12 cellular contexts compared by ENCODE assay signal in the genomic region with DNA sequence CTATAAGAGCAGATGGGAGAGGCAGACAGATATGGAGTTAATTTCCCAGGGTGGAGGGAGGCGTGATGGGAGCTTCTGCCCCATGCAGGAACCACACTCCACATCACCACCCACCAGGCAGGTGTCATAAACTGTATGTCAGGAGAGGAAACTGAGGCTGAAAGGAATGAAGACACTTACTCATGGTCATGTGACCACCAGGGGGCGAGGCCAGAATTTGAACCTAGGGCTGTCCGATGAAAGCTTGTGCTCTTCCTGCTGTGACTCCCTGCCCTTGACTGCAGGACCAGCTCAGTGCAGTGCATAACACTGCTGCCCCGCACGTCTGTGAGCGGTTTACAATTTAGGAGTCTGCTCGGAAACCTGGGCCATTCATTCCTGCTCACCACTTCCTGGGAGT. TPM values are rescaled to one million over a fixed set of nuclear protein-coding genes. Genes with fewer than 3 reads are reported as not detected.
DNase-seq lines count a peak whose midpoint lies in the region; ATAC-seq, FAIRE-seq and TF ChIP-seq lines count a peak whose summit lies in the region.
"Had no signal": no experiment of that assay in that cellular context is flagged by ENCODE, and none has a peak within 500 bp of the region (broad histone marks: within the 10 kb centered on the region; RNA-seq: fewer than 3 reads in every experiment).

No MANE protein-coding gene starts in this region.

- peaks cover 12 to 29% of the 10 kb centered on the region in 2 donors for H3K4me1 Mint-ChIP-seq in natural killer cell
- H3K4me1 Mint-ChIP-seq in natural killer cell treated with Interleukin-12 subunit alpha and Interleukin-12 subunit beta and Interleukin-15 and Interleukin-18, amount 100 ng/mL, for 72 hours (ENCODE audit: low read depth in 2 of 2), result peaks cover 6 to 20% of the 10 kb centered on the region in 2 donors
- peaks cover 3% of the 10 kb centered on the region for H3K4me1 Mint-ChIP-seq in WTC11
- no peaks in the 10 kb centered on the region for H3K4me1 Mint-ChIP-seq in type B pancreatic cell (ENCODE audit: unreplicated experiment)
- H3K4me1 Mint-ChIP-seq: nephron had no signal

- H3K36me3 ChIP-seq in bronchial epithelial cell (ENCODE audit: control insufficient read depth, insufficient read depth, low read length) (no peaks in the 10 kb centered on the region), MG63 (no peaks in the 10 kb centered on the region)

- peak overlapping the region in 1 of 2 donors; percentile 60 for H3K27ac Mint-ChIP-seq in natural killer cell
- no peak overlapping the region for H3K27ac Mint-ChIP-seq in natural killer cell treated with Interleukin-12 subunit alpha and Interleukin-12 subunit beta and Interleukin-15 and Interleukin-18, amount 100 ng/mL, for 72 hours
- H3K27ac Mint-ChIP-seq in WTC11, result no peak overlapping the region; the same call in 1 of the 2 replicates
- H3K27ac Mint-ChIP-seq in type B pancreatic cell, result no peak overlapping the region
- H3K27ac Mint-ChIP-seq: nephron had no signal

- H3K27me3 ChIP-seq in bronchial epithelial cell (ENCODE audit: control insufficient read depth, insufficient read depth, low read length), result no peaks in the 10 kb centered on the region
- H3K27me3 ChIP-seq in MG63, result no peaks in the 10 kb centered on the region

- intact Hi-C loops in natural killer cell (cut with micrococcal nuclease), result loop anchor here (2.0 kb wide), 1 partner anchor 61 kb away; no protein-coding TSS in a partner anchor

- H3K9me3 ChIP-seq in MG63, result no peaks in the 10 kb centered on the region

- H3K9me3 Mint-ChIP-seq in natural killer cell (no peaks in the 10 kb centered on the region), WTC11 (no peaks in the 10 kb centered on the region), type B pancreatic cell (no peaks in the 10 kb centered on the region)
- no peaks in the 10 kb centered on the region for H3K9me3 Mint-ChIP-seq in natural killer cell treated with Interleukin-12 subunit alpha and Interleukin-12 subunit beta and Interleukin-15 and Interleukin-18, amount 100 ng/mL, for 72 hours
- H3K9me3 Mint-ChIP-seq: nephron had no signal

- no peak for DNase-seq in natural killer cell
- no peak for DNase-seq in natural killer cell treated with Interleukin-12 subunit alpha and Interleukin-12 subunit beta and Interleukin-15 and Interleukin-18, amount 100 ng/mL, for 72 hours (ENCODE audit: low spot score)
- DNase-seq in WTC11 (ENCODE audit: low spot score), result no peak
- no peak for DNase-seq in bronchial epithelial cell (ENCODE audit: low read depth)
- no peak for DNase-seq in type B pancreatic cell (ENCODE audit: extremely low spot score, unreplicated experiment)
- DNase-seq in NCI-H146 treated with DMSO at 0.1 percent for 48 hours (lab: John Stamatoyannopoulos, UW; ENCODE audit: unreplicated experiment), result no peak
- DNase-seq in MG63, result no peak
- DNase-seq: IMR-90, Right ventricle myocardium superior had no signal

- FAIRE-seq in bronchial epithelial cell (lab: Jason Lieb, UNC), result no peak
- FAIRE-seq: G401.6 had no signal

- TF ChIP-seq CTCF in natural killer cell (IDR thresholded peaks at IDR 0.05), result peak; percentile 42
- TF ChIP-seq CTCF in WTC11 (IDR thresholded peaks at IDR 0.05), result 0 out of 2 replicates have a peak, but pooled peaks have one; percentile 28
- TF ChIP-seq CTCF in bronchial epithelial cell (IDR thresholded peaks at IDR 0.05; ENCODE audit: insufficient read depth, low read length, severe bottlenecking), result peak; percentile 9
- TF ChIP-seq CTCF in type B pancreatic cell (conservative IDR thresholded peaks at IDR 0.05), result peak; percentile 49

- H3K4me3 ChIP-seq in bronchial epithelial cell (ENCODE audit: low read depth, low read length) (no peak overlapping the region), MG63 (no peak overlapping the region)

- POLR2A ChIA-PET in WTC11 (lab: Charles Lee), result no interaction called here

- H3K36me3 Mint-ChIP-seq in natural killer cell (peaks cover 1% of the 10 kb centered on the region), WTC11 (peaks cover 19% of the 10 kb centered on the region), type B pancreatic cell (no peaks in the 10 kb centered on the region)
- H3K36me3 Mint-ChIP-seq in natural killer cell treated with Interleukin-12 subunit alpha and Interleukin-12 subunit beta and Interleukin-15 and Interleukin-18, amount 100 ng/mL, for 72 hours, result peaks cover 14% of the 10 kb centered on the region

- CTCF ChIA-PET in WTC11 (lab: Charles Lee), result interaction anchor here (0.7 to 2.2 kb wide), 6 partner anchors 14 to 299 kb away, joined by 3 to 18 read pairs (median 6); no protein-coding TSS in a partner anchor

- ATAC-seq in natural killer cell, result peak in 1 of 3 donors; percentile 34
- ATAC-seq in natural killer cell treated with Interleukin-12 subunit alpha and Interleukin-12 subunit beta and Interleukin-15 and Interleukin-18, amount 100 ng/mL, for 72 hours, result no peak
- no peak for ATAC-seq in WTC11
- no peak for ATAC-seq in GM19395 (IDR thresholded peaks at IDR 0.05; ENCODE audit: unreplicated experiment)

- no peak overlapping the region for H3K4me3 Mint-ChIP-seq in natural killer cell
- H3K4me3 Mint-ChIP-seq in natural killer cell treated with Interleukin-12 subunit alpha and Interleukin-12 subunit beta and Interleukin-15 and Interleukin-18, amount 100 ng/mL, for 72 hours, result no peak overlapping the region
- no peak overlapping the region for H3K4me3 Mint-ChIP-seq in WTC11
- no peak overlapping the region for H3K4me3 Mint-ChIP-seq in type B pancreatic cell
- H3K4me3 Mint-ChIP-seq: nephron had no signal

- H3K27me3 Mint-ChIP-seq in natural killer cell (ENCODE audit: low read depth in 2 of 2), result no peaks in the 10 kb centered on the region
- H3K27me3 Mint-ChIP-seq in natural killer cell treated with Interleukin-12 subunit alpha and Interleukin-12 subunit beta and Interleukin-15 and Interleukin-18, amount 100 ng/mL, for 72 hours, result no peaks in the 10 kb centered on the region
- no peaks in the 10 kb centered on the region for H3K27me3 Mint-ChIP-seq in WTC11 (ENCODE audit: low read depth)
- H3K27me3 Mint-ChIP-seq in type B pancreatic cell, result no peaks in the 10 kb centered on the region

TF ChIP-seq in WTC11, 78 proteins besides CTCF, POLR2A, EP300 and RAD21:
- TF ChIP-seq, protein P1, sequence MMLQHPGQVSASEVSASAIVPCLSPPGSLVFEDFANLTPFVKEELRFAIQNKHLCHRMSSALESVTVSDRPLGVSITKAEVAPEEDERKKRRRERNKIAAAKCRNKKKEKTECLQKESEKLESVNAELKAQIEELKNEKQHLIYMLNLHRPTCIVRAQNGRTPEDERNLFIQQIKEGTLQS (CRISPR knock-in tag; conservative IDR thresholded peaks at IDR 0.05), result no peak
- TF ChIP-seq ZNF416 (CRISPR knock-in tag; IDR thresholded peaks at IDR 0.05) (no peak), HMGA2 (CRISPR knock-in tag; IDR thresholded peaks at IDR 0.05) (no peak), RORB (CRISPR knock-in tag; IDR thresholded peaks at IDR 0.05) (no peak)
- TF ChIP-seq, protein P2, sequence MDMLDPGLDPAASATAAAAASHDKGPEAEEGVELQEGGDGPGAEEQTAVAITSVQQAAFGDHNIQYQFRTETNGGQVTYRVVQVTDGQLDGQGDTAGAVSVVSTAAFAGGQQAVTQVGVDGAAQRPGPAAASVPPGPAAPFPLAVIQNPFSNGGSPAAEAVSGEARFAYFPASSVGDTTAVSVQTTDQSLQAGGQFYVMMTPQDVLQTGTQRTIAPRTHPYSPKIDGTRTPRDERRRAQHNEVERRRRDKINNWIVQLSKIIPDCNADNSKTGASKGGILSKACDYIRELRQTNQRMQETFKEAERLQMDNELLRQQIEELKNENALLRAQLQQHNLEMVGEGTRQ (CRISPR knock-in tag; IDR thresholded peaks at IDR 0.05), result peak; percentile 73
- TF ChIP-seq, protein P3, sequence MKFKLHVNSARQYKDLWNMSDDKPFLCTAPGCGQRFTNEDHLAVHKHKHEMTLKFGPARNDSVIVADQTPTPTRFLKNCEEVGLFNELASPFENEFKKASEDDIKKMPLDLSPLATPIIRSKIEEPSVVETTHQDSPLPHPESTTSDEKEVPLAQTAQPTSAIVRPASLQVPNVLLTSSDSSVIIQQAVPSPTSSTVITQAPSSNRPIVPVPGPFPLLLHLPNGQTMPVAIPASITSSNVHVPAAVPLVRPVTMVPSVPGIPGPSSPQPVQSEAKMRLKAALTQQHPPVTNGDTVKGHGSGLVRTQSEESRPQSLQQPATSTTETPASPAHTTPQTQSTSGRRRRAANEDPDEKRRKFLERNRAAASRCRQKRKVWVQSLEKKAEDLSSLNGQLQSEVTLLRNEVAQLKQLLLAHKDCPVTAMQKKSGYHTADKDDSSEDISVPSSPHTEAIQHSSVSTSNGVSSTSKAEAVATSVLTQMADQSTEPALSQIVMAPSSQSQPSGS (CRISPR knock-in tag; IDR thresholded peaks at IDR 0.05; ENCODE audit: borderline replicate concordance, low read depth), result no peak
- TF ChIP-seq, protein P4, sequence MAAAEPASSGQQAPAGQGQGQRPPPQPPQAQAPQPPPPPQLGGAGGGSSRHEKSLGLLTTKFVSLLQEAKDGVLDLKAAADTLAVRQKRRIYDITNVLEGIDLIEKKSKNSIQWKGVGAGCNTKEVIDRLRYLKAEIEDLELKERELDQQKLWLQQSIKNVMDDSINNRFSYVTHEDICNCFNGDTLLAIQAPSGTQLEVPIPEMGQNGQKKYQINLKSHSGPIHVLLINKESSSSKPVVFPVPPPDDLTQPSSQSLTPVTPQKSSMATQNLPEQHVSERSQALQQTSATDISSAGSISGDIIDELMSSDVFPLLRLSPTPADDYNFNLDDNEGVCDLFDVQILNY (CRISPR knock-in tag; IDR thresholded peaks at IDR 0.05), result no peak
TF ChIP-seq in WTC11: peak in this region for 1.

RNA-seq across cellular contexts. Expression of a gene that starts 28.8 kb away (rescaled TPM):
- total RNA-seq in natural killer cell (100 to 1,000 TPM; 156 to 194 (median 179) TPM), WTC11 (2021) (59.2 to 69.9 TPM (median 69.8 TPM) in 3 replicates), bronchial epithelial cell (under 0.01 TPM in 1 of 2 replicates, not detected in the other), type B pancreatic cell (ENCODE audit: low replicate concordance) (21.6 and 26.5 TPM in 2 replicates)
- total RNA-seq in natural killer cell treated with Interleukin-12 subunit alpha and Interleukin-12 subunit beta and Interleukin-15 and Interleukin-18, amount 100 ng/mL, for 72 hours, result 100 to 1,000 TPM; 106 to 224 TPM
- 14.6 and 16.4 TPM in 2 replicates for total RNA-seq in MG63 (2014; rRNA removed; shearing (Covaris generic); ENCODE audit: low replicate concordance)

Comparison
In these comparisons a context has a peak if more than half of its experiments do, and no peak if none do; other contexts are left out.
1. RNA of a gene that starts 28.8 kb away (total RNA-seq): 106 to 224 TPM in natural killer cell treated with Interleukin-12 subunit alpha and Interleukin-12 subunit beta and Interleukin-15 and Interleukin-18, amount 100 ng/mL, for 72 hours, 156 to 194 TPM in natural killer cell, 59.2 to 69.9 TPM in WTC11, 21.6 to 26.5 TPM in type B pancreatic cell and 14.6 to 16.4 TPM in MG63; under 0.01 TPM in bronchial epithelial cell; every median in the first group is over 10 times any median in the second.
2. Peak in every context shown above with its lines, with median percentiles within 50 percentile points of each other: CTCF ChIP-seq.